Comparison of ENCODE assay signal across 1 cellular context in genomic region chr1:176204655-176205054, GRCh38.
TF ChIP-seq lines count a peak whose summit lies in the region.

No MANE protein-coding gene starts in this region.

TF ChIP-seq in HEK293, 187 proteins besides CTCF, POLR2A, EP300 and RAD21 (continued from another document):
- TF ChIP-seq ZEB2 (tag by site-specific recombination; IDR thresholded peaks at IDR 0.05) (peak; percentile 23; the same call in 1 of the 2 replicates), PRDM10 (tag by site-specific recombination; IDR thresholded peaks at IDR 0.05) (0 out of 2 replicates have a peak, but pooled peaks have one; percentile 31)
